Comparison of ENCODE assay signal across 1 cellular context in genomic region chr1:224425279-224425884, GRCh38.
TF ChIP-seq lines count a peak whose summit lies in the region.

No MANE protein-coding gene starts in this region.

TF ChIP-seq in HepG2, 621 proteins besides CTCF, POLR2A, EP300 and RAD21 (continued from another document):
- TF ChIP-seq ZNF749 (CRISPR knock-in tag; IDR thresholded peaks at IDR 0.05; ENCODE audit: borderline replicate concordance) (no peak), ATM (IDR thresholded peaks at IDR 0.05; ENCODE audit: borderline replicate concordance) (no peak), PHF8 (CRISPR knock-in tag; IDR thresholded peaks at IDR 0.05) (no peak), THYN1 (CRISPR knock-in tag; IDR thresholded peaks at IDR 0.05; ENCODE audit: borderline replicate concordance, low read depth) (no peak), MED1 (CRISPR knock-in tag; IDR thresholded peaks at IDR 0.05) (no peak), ZBTB37 (CRISPR knock-in tag; IDR thresholded peaks at IDR 0.05) (no peak), PHF21A (CRISPR knock-in tag; IDR thresholded peaks at IDR 0.05) (no peak), KAT2B (IDR thresholded peaks at IDR 0.05; ENCODE audit: borderline replicate concordance, low read depth, low read length) (no peak), TEAD2 (CRISPR knock-in tag; IDR thresholded peaks at IDR 0.05) (no peak), RNF2 (conservative IDR thresholded peaks at IDR 0.05; ENCODE audit: low read depth) (no peak), SNAI1 (CRISPR knock-in tag; IDR thresholded peaks at IDR 0.05; ENCODE audit: borderline replicate concordance) (no peak), FOXO1 (CRISPR knock-in tag; IDR thresholded peaks at IDR 0.05) (no peak), ZSCAN30 (CRISPR knock-in tag; IDR thresholded peaks at IDR 0.05) (no peak)
